Comparison of ENCODE assay signal across 1 cellular context in genomic region chr9:128409998-128410397, GRCh38.
TF ChIP-seq lines count a peak whose summit lies in the region.

No MANE protein-coding gene starts in this region.

TF ChIP-seq in K562, 482 proteins besides CTCF, POLR2A, EP300 and RAD21 (continues in another document):
- TF ChIP-seq YY1 (IDR thresholded peaks at IDR 0.05; ENCODE audit: borderline replicate concordance in 1 of 3, control insufficient read depth in 1 of 3, extremely low read depth in 1 of 3, insufficient read depth in 3 of 3, insufficient read length in 1 of 3, insufficient replicate concordance in 2 of 3, low read depth in 1 of 3, low read length in 2 of 3), result no peak
- TF ChIP-seq TAF15 (IDR thresholded peaks at IDR 0.05; ENCODE audit: low read depth, low read length), result no peak
- TF ChIP-seq BCOR (IDR thresholded peaks at IDR 0.05), result peak; percentile 71; the same call in 1 of the 2 replicates
- no peak for TF ChIP-seq SMARCA4 (IDR thresholded peaks at IDR 0.05)
- TF ChIP-seq ZNF408 (CRISPR knock-in tag; IDR thresholded peaks at IDR 0.05; ENCODE audit: low read depth), result no peak
- TF ChIP-seq FOXO4 (CRISPR knock-in tag; IDR thresholded peaks at IDR 0.05), result no peak
- TF ChIP-seq TEAD4 (IDR thresholded peaks at IDR 0.05; ENCODE audit: low read length), result no peak
- no peak for TF ChIP-seq TEAD4 (CRISPR knock-in tag; IDR thresholded peaks at IDR 0.05; ENCODE audit: borderline replicate concordance)
- TF ChIP-seq ELF4 (CRISPR knock-in tag; IDR thresholded peaks at IDR 0.05), result no peak
- no peak for TF ChIP-seq NFIX (CRISPR knock-in tag; IDR thresholded peaks at IDR 0.05; ENCODE audit: low read depth)
- no peak for TF ChIP-seq TOE1 (IDR thresholded peaks at IDR 0.05; ENCODE audit: borderline replicate concordance)
- no peak for TF ChIP-seq TOE1 (CRISPR knock-in tag; IDR thresholded peaks at IDR 0.05; ENCODE audit: borderline replicate concordance, low read depth)
- TF ChIP-seq, protein P1, sequence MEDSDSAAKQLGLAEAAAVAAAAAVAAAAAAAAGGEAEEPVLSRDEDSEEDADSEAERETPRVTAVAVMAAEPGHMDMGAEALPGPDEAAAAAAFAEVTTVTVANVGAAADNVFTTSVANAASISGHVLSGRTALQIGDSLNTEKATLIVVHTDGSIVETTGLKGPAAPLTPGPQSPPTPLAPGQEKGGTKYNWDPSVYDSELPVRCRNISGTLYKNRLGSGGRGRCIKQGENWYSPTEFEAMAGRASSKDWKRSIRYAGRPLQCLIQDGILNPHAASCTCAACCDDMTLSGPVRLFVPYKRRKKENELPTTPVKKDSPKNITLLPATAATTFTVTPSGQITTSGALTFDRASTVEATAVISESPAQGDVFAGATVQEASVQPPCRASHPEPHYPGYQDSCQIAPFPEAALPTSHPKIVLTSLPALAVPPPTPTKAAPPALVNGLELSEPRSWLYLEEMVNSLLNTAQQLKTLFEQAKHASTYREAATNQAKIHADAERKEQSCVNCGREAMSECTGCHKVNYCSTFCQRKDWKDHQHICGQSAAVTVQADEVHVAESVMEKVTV (CRISPR knock-in tag; IDR thresholded peaks at IDR 0.05), result no peak
- TF ChIP-seq, protein P2, sequence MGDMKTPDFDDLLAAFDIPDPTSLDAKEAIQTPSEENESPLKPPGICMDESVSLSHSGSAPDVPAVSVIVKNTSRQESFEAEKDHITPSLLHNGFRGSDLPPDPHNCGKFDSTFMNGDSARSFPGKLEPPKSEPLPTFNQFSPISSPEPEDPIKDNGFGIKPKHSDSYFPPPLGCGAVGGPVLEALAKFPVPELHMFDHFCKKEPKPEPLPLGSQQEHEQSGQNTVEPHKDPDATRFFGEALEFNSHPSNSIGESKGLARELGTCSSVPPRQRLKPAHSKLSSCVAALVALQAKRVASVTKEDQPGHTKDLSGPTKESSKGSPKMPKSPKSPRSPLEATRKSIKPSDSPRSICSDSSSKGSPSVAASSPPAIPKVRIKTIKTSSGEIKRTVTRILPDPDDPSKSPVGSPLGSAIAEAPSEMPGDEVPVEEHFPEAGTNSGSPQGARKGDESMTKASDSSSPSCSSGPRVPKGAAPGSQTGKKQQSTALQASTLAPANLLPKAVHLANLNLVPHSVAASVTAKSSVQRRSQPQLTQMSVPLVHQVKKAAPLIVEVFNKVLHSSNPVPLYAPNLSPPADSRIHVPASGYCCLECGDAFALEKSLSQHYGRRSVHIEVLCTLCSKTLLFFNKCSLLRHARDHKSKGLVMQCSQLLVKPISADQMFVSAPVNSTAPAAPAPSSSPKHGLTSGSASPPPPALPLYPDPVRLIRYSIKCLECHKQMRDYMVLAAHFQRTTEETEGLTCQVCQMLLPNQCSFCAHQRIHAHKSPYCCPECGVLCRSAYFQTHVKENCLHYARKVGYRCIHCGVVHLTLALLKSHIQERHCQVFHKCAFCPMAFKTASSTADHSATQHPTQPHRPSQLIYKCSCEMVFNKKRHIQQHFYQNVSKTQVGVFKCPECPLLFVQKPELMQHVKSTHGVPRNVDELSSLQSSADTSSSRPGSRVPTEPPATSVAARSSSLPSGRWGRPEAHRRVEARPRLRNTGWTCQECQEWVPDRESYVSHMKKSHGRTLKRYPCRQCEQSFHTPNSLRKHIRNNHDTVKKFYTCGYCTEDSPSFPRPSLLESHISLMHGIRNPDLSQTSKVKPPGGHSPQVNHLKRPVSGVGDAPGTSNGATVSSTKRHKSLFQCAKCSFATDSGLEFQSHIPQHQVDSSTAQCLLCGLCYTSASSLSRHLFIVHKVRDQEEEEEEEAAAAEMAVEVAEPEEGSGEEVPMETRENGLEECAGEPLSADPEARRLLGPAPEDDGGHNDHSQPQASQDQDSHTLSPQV (IDR thresholded peaks at IDR 0.05), result no peak
- TF ChIP-seq GTF2E2 (tag; IDR thresholded peaks at IDR 0.05), result no peak
- TF ChIP-seq C11orf30 (IDR thresholded peaks at IDR 0.05; ENCODE audit: low read depth), result no peak
- TF ChIP-seq YBX1 (IDR thresholded peaks at IDR 0.05), result no peak
- TF ChIP-seq HLTF (IDR thresholded peaks at IDR 0.05), result no peak
- TF ChIP-seq ZNF282 (CRISPR knock-in tag; IDR thresholded peaks at IDR 0.05), result no peak
- TF ChIP-seq MCM2 (IDR thresholded peaks at IDR 0.05; ENCODE audit: low read depth), result no peak
- TF ChIP-seq RCOR1 (IDR thresholded peaks at IDR 0.05; ENCODE audit: borderline replicate concordance in 1 of 2, low read depth in 2 of 2, low read length in 2 of 2), result 0 out of 4 replicates have a peak, but pooled peaks of 1 of the 2 experiments have one; percentile 3
- TF ChIP-seq, protein P3, sequence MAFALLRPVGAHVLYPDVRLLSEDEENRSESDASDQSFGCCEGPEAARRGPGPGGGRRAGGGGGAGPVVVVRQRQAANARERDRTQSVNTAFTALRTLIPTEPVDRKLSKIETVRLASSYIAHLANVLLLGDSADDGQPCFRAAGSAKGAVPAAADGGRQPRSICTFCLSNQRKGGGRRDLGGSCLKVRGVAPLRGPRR (CRISPR knock-in tag; IDR thresholded peaks at IDR 0.05), result no peak
- no peak for TF ChIP-seq TEAD2 (tag; IDR thresholded peaks at IDR 0.05)
- TF ChIP-seq, protein P4, sequence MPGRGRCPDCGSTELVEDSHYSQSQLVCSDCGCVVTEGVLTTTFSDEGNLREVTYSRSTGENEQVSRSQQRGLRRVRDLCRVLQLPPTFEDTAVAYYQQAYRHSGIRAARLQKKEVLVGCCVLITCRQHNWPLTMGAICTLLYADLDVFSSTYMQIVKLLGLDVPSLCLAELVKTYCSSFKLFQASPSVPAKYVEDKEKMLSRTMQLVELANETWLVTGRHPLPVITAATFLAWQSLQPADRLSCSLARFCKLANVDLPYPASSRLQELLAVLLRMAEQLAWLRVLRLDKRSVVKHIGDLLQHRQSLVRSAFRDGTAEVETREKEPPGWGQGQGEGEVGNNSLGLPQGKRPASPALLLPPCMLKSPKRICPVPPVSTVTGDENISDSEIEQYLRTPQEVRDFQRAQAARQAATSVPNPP (IDR thresholded peaks at IDR 0.05; ENCODE audit: borderline replicate concordance, insufficient read depth, insufficient read length), result no peak
- 0 out of 2 replicates have a peak, but pooled peaks have one; percentile 17 for TF ChIP-seq SMC3 (conservative IDR thresholded peaks at IDR 0.05; ENCODE audit: insufficient read depth, low read depth, low read length)
- TF ChIP-seq NR2F6 (CRISPR knock-in tag; IDR thresholded peaks at IDR 0.05), result no peak
- TF ChIP-seq ZNF778 (CRISPR knock-in tag; IDR thresholded peaks at IDR 0.05), result no peak
- TF ChIP-seq, protein P5, sequence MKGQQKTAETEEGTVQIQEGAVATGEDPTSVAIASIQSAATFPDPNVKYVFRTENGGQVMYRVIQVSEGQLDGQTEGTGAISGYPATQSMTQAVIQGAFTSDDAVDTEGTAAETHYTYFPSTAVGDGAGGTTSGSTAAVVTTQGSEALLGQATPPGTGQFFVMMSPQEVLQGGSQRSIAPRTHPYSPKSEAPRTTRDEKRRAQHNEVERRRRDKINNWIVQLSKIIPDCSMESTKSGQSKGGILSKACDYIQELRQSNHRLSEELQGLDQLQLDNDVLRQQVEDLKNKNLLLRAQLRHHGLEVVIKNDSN (CRISPR knock-in tag; IDR thresholded peaks at IDR 0.05), result no peak
- TF ChIP-seq RBM25 (IDR thresholded peaks at IDR 0.05; ENCODE audit: low read depth, low read length, severe bottlenecking), result peak; percentile 90
- peak; percentile 32; the same call in 1 of the 2 replicates for TF ChIP-seq ADNP (tag; IDR thresholded peaks at IDR 0.05)
- TF ChIP-seq, protein P6, sequence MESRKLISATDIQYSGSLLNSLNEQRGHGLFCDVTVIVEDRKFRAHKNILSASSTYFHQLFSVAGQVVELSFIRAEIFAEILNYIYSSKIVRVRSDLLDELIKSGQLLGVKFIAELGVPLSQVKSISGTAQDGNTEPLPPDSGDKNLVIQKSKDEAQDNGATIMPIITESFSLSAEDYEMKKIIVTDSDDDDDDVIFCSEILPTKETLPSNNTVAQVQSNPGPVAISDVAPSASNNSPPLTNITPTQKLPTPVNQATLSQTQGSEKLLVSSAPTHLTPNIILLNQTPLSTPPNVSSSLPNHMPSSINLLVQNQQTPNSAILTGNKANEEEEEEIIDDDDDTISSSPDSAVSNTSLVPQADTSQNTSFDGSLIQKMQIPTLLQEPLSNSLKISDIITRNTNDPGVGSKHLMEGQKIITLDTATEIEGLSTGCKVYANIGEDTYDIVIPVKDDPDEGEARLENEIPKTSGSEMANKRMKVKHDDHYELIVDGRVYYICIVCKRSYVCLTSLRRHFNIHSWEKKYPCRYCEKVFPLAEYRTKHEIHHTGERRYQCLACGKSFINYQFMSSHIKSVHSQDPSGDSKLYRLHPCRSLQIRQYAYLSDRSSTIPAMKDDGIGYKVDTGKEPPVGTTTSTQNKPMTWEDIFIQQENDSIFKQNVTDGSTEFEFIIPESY (CRISPR knock-in tag; IDR thresholded peaks at IDR 0.05), result peak; percentile 34; the same call in 1 of the 2 replicates
- TF ChIP-seq EZH2 (IDR thresholded peaks at IDR 0.05; ENCODE audit: borderline replicate concordance, low read depth, low read length), result no peak
- TF ChIP-seq HDAC6 (IDR thresholded peaks at IDR 0.05; ENCODE audit: low read depth, low read length), result no peak
- TF ChIP-seq, protein P7, sequence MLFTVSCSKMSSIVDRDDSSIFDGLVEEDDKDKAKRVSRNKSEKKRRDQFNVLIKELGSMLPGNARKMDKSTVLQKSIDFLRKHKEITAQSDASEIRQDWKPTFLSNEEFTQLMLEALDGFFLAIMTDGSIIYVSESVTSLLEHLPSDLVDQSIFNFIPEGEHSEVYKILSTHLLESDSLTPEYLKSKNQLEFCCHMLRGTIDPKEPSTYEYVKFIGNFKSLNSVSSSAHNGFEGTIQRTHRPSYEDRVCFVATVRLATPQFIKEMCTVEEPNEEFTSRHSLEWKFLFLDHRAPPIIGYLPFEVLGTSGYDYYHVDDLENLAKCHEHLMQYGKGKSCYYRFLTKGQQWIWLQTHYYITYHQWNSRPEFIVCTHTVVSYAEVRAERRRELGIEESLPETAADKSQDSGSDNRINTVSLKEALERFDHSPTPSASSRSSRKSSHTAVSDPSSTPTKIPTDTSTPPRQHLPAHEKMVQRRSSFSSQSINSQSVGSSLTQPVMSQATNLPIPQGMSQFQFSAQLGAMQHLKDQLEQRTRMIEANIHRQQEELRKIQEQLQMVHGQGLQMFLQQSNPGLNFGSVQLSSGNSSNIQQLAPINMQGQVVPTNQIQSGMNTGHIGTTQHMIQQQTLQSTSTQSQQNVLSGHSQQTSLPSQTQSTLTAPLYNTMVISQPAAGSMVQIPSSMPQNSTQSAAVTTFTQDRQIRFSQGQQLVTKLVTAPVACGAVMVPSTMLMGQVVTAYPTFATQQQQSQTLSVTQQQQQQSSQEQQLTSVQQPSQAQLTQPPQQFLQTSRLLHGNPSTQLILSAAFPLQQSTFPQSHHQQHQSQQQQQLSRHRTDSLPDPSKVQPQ (CRISPR knock-in tag; IDR thresholded peaks at IDR 0.05; ENCODE audit: borderline replicate concordance), result no peak
- no peak for TF ChIP-seq DMBX1 (CRISPR knock-in tag; IDR thresholded peaks at IDR 0.05; ENCODE audit: borderline replicate concordance)
- no peak for TF ChIP-seq ZNF41 (CRISPR knock-in tag; conservative IDR thresholded peaks at IDR 0.05)
- no peak for TF ChIP-seq ZNF696 (CRISPR knock-in tag; conservative IDR thresholded peaks at IDR 0.05)
- no peak for TF ChIP-seq ASH1L (IDR thresholded peaks at IDR 0.05; ENCODE audit: borderline replicate concordance, low read depth, partially characterized antibody)
- no peak for TF ChIP-seq ZNF280A (IDR thresholded peaks at IDR 0.05; ENCODE audit: low read depth, partially characterized antibody)
- TF ChIP-seq CBFB (CRISPR knock-in tag; IDR thresholded peaks at IDR 0.05), result no peak
- no peak for TF ChIP-seq CHD4 (IDR thresholded peaks at IDR 0.05; ENCODE audit: insufficient read depth, insufficient replicate concordance, low read depth, low read length, poor library complexity, severe bottlenecking)
- peak in 1 of 2 experiments; percentile 57; a peak in 2 of 4 replicates for TF ChIP-seq KDM1A (IDR thresholded peaks at IDR 0.05)
- no peak for TF ChIP-seq RBM39 (optimal IDR thresholded peaks at IDR 0.05; ENCODE audit: low read depth, low read length)
- TF ChIP-seq, protein P8, sequence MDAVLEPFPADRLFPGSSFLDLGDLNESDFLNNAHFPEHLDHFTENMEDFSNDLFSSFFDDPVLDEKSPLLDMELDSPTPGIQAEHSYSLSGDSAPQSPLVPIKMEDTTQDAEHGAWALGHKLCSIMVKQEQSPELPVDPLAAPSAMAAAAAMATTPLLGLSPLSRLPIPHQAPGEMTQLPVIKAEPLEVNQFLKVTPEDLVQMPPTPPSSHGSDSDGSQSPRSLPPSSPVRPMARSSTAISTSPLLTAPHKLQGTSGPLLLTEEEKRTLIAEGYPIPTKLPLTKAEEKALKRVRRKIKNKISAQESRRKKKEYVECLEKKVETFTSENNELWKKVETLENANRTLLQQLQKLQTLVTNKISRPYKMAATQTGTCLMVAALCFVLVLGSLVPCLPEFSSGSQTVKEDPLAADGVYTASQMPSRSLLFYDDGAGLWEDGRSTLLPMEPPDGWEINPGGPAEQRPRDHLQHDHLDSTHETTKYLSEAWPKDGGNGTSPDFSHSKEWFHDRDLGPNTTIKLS (IDR thresholded peaks at IDR 0.05; ENCODE audit: borderline replicate concordance, low read depth), result no peak
- no peak for TF ChIP-seq ETS2 (tag; IDR thresholded peaks at IDR 0.05; ENCODE audit: borderline replicate concordance, poor library complexity, severe bottlenecking)
- TF ChIP-seq, protein P9, sequence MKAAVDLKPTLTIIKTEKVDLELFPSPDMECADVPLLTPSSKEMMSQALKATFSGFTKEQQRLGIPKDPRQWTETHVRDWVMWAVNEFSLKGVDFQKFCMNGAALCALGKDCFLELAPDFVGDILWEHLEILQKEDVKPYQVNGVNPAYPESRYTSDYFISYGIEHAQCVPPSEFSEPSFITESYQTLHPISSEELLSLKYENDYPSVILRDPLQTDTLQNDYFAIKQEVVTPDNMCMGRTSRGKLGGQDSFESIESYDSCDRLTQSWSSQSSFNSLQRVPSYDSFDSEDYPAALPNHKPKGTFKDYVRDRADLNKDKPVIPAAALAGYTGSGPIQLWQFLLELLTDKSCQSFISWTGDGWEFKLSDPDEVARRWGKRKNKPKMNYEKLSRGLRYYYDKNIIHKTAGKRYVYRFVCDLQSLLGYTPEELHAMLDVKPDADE (conservative IDR thresholded peaks at IDR 0.05; ENCODE audit: control insufficient read depth, low read depth, low read length), result no peak
